In the genomic region with DNA sequence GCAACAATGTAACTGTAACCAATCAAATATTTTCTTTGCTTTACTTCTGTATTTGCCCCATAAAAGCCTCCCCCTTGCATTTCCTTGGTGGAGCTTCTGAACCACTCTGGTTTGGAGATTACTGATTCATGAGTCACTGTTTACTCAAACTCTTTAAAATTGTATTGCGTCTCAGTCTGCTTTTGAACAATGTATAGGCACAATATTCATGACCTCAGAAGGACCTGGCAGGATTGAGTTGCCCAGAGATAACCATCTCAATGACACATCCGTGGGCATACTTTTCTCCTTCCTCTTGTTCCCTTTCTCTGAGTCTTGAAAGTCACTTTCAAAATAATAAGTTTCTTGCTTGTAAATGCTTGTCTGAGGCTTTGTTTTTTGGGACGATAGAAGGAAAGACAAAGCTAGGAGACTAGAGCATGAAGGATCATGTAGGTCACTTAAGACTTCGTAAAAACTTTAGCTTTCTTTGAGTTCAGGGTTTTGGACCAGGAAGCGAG, we compare ENCODE assay signal across 8 cellular contexts. TPM values are rescaled to one million over a fixed set of nuclear protein-coding genes. Genes with fewer than 3 reads are reported as not detected.
A peak's percentile ranks its signal among the peaks of the same experiment; 100 is the strongest.
DNase-seq lines count a peak whose midpoint lies in the region; ATAC-seq and TF ChIP-seq lines count a peak whose summit lies in the region.

No MANE protein-coding gene starts in this region.

- no peak overlapping the region for H4K91ac ChIP-seq in mesenchymal stem cell (ENCODE audit: low read length)

- no peak for TF ChIP-seq CTCF in GM13976 (IDR thresholded peaks at IDR 0.05; ENCODE audit: borderline replicate concordance, control extremely low read depth, extremely low read depth, insufficient read depth, missing control alignments)

- H2AFZ ChIP-seq in mesenchymal stem cell (ENCODE audit: low read depth, low read length) = no peak overlapping the region

- no peak overlapping the region for H2AK5ac ChIP-seq in mesenchymal stem cell (ENCODE audit: low read length, severe bottlenecking)

- H3K9me3 ChIP-seq in mesenchymal stem cell (ENCODE audit: control insufficient read depth, low read length) = no peaks in the 10 kb centered on the region

- H3K14ac ChIP-seq in mesenchymal stem cell (ENCODE audit: low read length in 2 of 2) = no peak overlapping the region

- 50% methylated on average over 3 of the region's 5 CpGs for WGBS in mesenchymal stem cell

- no peak overlapping the region for H2BK120ac ChIP-seq in mesenchymal stem cell (ENCODE audit: low read depth, low read length)

- no peak overlapping the region for H3K4ac ChIP-seq in mesenchymal stem cell (ENCODE audit: low read depth in 1 of 2, low read length in 2 of 2)

- H3K27ac ChIP-seq in mesenchymal stem cell (ENCODE audit: low read length, poor library complexity, severe bottlenecking) (peak overlapping the region; percentile 81), caudate nucleus (ENCODE audit: low read depth, low read length) (no peak overlapping the region)

- H3K18ac ChIP-seq in mesenchymal stem cell (ENCODE audit: low read depth in 1 of 2, low read length in 2 of 2) = no peak overlapping the region

- H2BK15ac ChIP-seq in mesenchymal stem cell (ENCODE audit: low read depth, poor library complexity, severe bottlenecking) = no peak overlapping the region

- no peaks in the 10 kb centered on the region for H3K27me3 ChIP-seq in mesenchymal stem cell (ENCODE audit: control insufficient read depth in 1 of 2, insufficient read depth in 1 of 2, low read length in 2 of 2)

- in situ Hi-C loops in GM13976 (cut with MboI; ENCODE audit: low sequenced_read_pairs, unreplicated experiment) = no loop called here

- no peak overlapping the region for H2BK12ac ChIP-seq in mesenchymal stem cell (ENCODE audit: low read length in 2 of 2)

- H3K9ac ChIP-seq in mesenchymal stem cell (ENCODE audit: low read length) = no peak overlapping the region

- H3K23ac ChIP-seq in mesenchymal stem cell (ENCODE audit: low read length in 2 of 2) = no peak overlapping the region

- ATAC-seq in HG02798 (IDR thresholded peaks at IDR 0.05; ENCODE audit: poor library complexity, unreplicated experiment) = peak; percentile 51
- ATAC-seq in HG02973 (IDR thresholded peaks at IDR 0.05; ENCODE audit: unreplicated experiment) = no peak

- H3K4me3 ChIP-seq in mesenchymal stem cell (ENCODE audit: insufficient read depth in 1 of 2, low read depth in 1 of 2, low read length in 2 of 2) = no peak overlapping the region

- H2BK5ac ChIP-seq in mesenchymal stem cell (ENCODE audit: low read depth, low read length, poor library complexity, severe bottlenecking) = no peak overlapping the region

- no peaks in the 10 kb centered on the region for H3K36me3 ChIP-seq in mesenchymal stem cell (ENCODE audit: control insufficient read depth in 1 of 2, insufficient read depth in 2 of 2, low read depth in 1 of 2, low read length in 2 of 2)

- no peaks in the 10 kb centered on the region for H3K79me1 ChIP-seq in mesenchymal stem cell (replicated peaks; ENCODE audit: low read length, poor library complexity, severe bottlenecking)

- H3K4me2 ChIP-seq in mesenchymal stem cell (ENCODE audit: low read length, poor library complexity, severe bottlenecking) = no peak overlapping the region

- no peak overlapping the region for H4K8ac ChIP-seq in mesenchymal stem cell (ENCODE audit: low read length)

- peaks cover 3% of the 10 kb centered on the region for H3K4me1 ChIP-seq in mesenchymal stem cell (ENCODE audit: control insufficient read depth, insufficient read depth, low read depth, low read length)

- DNase-seq in EL = peak; percentile 95
- DNase-seq in T1000 (lab: John Stamatoyannopoulos, UW) = peak; percentile 57
- peak; percentile 60 for DNase-seq in mesenchymal stem cell
- DNase-seq in GM13976 (ENCODE audit: low spot score) = no peak
- no peak for DNase-seq in DMS 273 (lab: John Stamatoyannopoulos, UW; ENCODE audit: unreplicated experiment)
- DNase-seq in caudate nucleus (lab: John Stamatoyannopoulos, UW) = no peak

RNA-seq across cellular contexts. Expression of a gene that starts 57.1 kb away (rescaled TPM):
- polyA plus RNA-seq in mesenchymal stem cell (2013, experiment 1 of 2) = not detected
- polyA plus RNA-seq in mesenchymal stem cell (2013, experiment 2 of 2) = not detected

Comparison
In these comparisons a context has a peak if more than half of its experiments do, and no peak if none do; other contexts are left out.
1. DNase-seq: peak in EL (single experiment), T1000 (single experiment) and mesenchymal stem cell (single experiment); none in GM13976 (single experiment), DMS 273 (single experiment) and caudate nucleus (0 of 61).